2 cellular contexts compared by ENCODE assay signal in genomic region chr11:11640996-11641395, GRCh38.
A peak's percentile ranks its signal among the peaks of the same experiment; 100 is the strongest.
TF ChIP-seq lines count a peak whose summit lies in the region.

No MANE protein-coding gene starts in this region.

TF ChIP-seq in liver, 16 proteins besides CTCF, POLR2A, EP300 and RAD21 (continued from another document):
- TF ChIP-seq HNF4A (conservative IDR thresholded peaks at IDR 0.05) (peak in 1 of 2 donors; percentile 65), SP1 (IDR thresholded peaks at IDR 0.05) (no peak), JUND (IDR thresholded peaks at IDR 0.05) (no peak), RXRA (IDR thresholded peaks at IDR 0.05) (peak in 1 of 2 donors; percentile 72), TAF1 (conservative IDR thresholded peaks at IDR 0.05) (no peak), FOXA2 (IDR thresholded peaks at IDR 0.05) (peak; percentile 12), HNF4G (IDR thresholded peaks at IDR 0.05) (no peak)

TF ChIP-seq in HepG2, 621 proteins besides CTCF, POLR2A, EP300 and RAD21 (continued from another document):
- TF ChIP-seq ZNF275 (CRISPR knock-in tag; IDR thresholded peaks at IDR 0.05; ENCODE audit: borderline replicate concordance) = no peak
